Comparison of ENCODE assay signal across 14 cellular contexts in the genomic region with DNA sequence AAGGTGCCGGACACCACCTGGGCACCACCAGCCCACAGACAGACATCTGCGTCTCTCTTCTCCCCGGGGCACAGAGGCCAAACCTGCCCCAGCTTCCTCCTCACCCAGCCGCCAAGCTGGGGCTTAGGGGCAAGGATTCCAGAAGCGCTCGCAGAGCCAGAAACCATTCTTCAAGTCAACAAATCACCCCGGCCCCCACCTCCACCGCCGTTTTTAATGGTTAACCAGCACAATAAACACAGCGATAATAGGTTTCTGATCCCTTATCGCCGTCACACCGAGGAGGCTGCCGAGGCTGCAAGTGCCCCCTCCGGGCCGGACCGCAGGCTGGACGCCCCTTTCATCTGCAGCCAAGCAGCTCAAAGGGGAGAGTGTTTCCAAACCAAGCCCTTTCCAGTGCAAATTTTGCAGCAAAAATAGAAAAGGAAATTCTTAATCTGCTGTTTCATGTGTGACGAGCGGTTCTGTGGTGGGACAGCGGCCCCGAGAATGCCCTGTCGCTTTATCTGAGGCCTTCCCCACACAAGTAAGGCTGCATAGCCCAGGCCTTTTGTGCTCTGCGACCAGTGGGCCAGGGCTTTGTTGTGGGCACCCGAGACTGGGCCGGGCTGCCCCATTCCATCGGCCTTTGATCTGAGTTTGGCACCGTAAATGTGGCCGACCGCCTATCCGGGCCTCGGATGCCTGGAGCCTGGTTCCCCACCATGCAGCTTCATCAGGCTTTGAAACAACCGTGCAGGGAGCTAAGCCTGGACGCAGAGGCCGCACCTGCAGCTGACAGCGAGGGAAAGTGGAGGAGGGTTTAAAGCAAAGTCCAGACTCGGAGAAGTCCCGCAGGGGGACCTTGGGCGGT.
DNase-seq lines count a peak whose midpoint lies in the region; ATAC-seq and TF ChIP-seq lines count a peak whose summit lies in the region.
"Had no signal": no experiment of that assay in that cellular context is flagged by ENCODE, and none has a peak within 500 bp of the region (broad histone marks: within the 10 kb centered on the region; RNA-seq: fewer than 3 reads in every experiment).

No MANE protein-coding gene starts in this region.

- H3K27ac ChIP-seq in heart right ventricle (no peak overlapping the region), colonic mucosa (no peak overlapping the region), upper lobe of right lung (no peak overlapping the region)

- H3K36me3 ChIP-seq in heart right ventricle (no peaks in the 10 kb centered on the region), colonic mucosa (no peaks in the 10 kb centered on the region), mucosa of descending colon (ENCODE audit: low read depth) (no peaks in the 10 kb centered on the region), upper lobe of right lung (no peaks in the 10 kb centered on the region)

- H3K9me3 ChIP-seq in heart right ventricle (no peaks in the 10 kb centered on the region), colonic mucosa (no peaks in the 10 kb centered on the region), mucosa of descending colon (no peaks in the 10 kb centered on the region), upper lobe of right lung (no peaks in the 10 kb centered on the region)

- intact Hi-C loops in cardiac septum (cut with DNase I), result no loop called here
- intact Hi-C loops in heart right ventricle (cut with DNase I), result loop anchor here in 1 of 10 donors (1.0 to 10.0 kb wide), 2 partner anchors 48 to 122 kb away; no protein-coding TSS in a partner anchor
- intact Hi-C loops in colonic mucosa (cut with DNase I), result no loop called here
- intact Hi-C loops in mucosa of descending colon (cut with DNase I, micrococcal nuclease), result no loop called here
- intact Hi-C loops in upper lobe of right lung (cut with DNase I), result no loop called here

- ATAC-seq in heart right ventricle (no peak), mucosa of descending colon (peak; percentile 60), upper lobe of right lung (no peak), HG02610 (IDR thresholded peaks at IDR 0.05; ENCODE audit: unreplicated experiment) (no peak)
- ATAC-seq: activated CD4-positive, CD25-positive, alpha-beta regulatory T cell treated with anti-CD3 and anti-CD28 coated beads, Interleukin-2, amount 50 U/mL, for 24 hours; GM12878 had no signal

- peak overlapping the region in 1 of 2 donors; percentile 14 for H3K9ac ChIP-seq in colonic mucosa (ENCODE audit: low read depth in 2 of 2, low read length in 2 of 2)

- DNase-seq in cardiac septum (ENCODE audit: low spot score), result peak; percentile 47
- DNase-seq in heart right ventricle, result no peak
- peak; percentile 75 for DNase-seq in colonic mucosa
- peak; percentile 66 to 74 (median 73) for DNase-seq in mucosa of descending colon
- DNase-seq in upper lobe of right lung, result peak; percentile 63
- no peak for DNase-seq in NCI-H146 treated with DMSO at 0.1 percent for 48 hours (lab: John Stamatoyannopoulos, UW; ENCODE audit: unreplicated experiment)
- DNase-seq in NOMO-1 (lab: John Stamatoyannopoulos, UW; ENCODE audit: unreplicated experiment in 2 of 2), result no peak
- DNase-seq: DND-41, foreskin melanocyte, kidney glomerular epithelial cell, MM.1S had no signal

- H3K4me3 ChIP-seq in heart right ventricle (no peak overlapping the region), colonic mucosa (no peak overlapping the region), mucosa of descending colon (no peak overlapping the region), upper lobe of right lung (no peak overlapping the region)
- H3K4me3 ChIP-seq: GM12878 had no signal

- WGBS in heart right ventricle, 2 donors, result 74% methylated on average over 39 of the region's 39 CpGs

- H3K27me3 ChIP-seq in heart right ventricle (peaks cover 0 to 40% (median 28%) of the 10 kb centered on the region in 7 donors), colonic mucosa (no peaks in the 10 kb centered on the region), upper lobe of right lung (no peaks in the 10 kb centered on the region)

- H3K4me1 ChIP-seq in heart right ventricle, result no peaks in the 10 kb centered on the region
- H3K4me1 ChIP-seq in colonic mucosa, result peaks cover 10% of the 10 kb centered on the region
- H3K4me1 ChIP-seq in mucosa of descending colon (ENCODE audit: low read depth), result peaks cover 30% of the 10 kb centered on the region
- no peaks in the 10 kb centered on the region for H3K4me1 ChIP-seq in upper lobe of right lung

- no peak for TF ChIP-seq CTCF in heart right ventricle (IDR thresholded peaks at IDR 0.05)
- TF ChIP-seq CTCF in colonic mucosa (IDR thresholded peaks at IDR 0.05), result no peak
- TF ChIP-seq CTCF in mucosa of descending colon (IDR thresholded peaks at IDR 0.05), result no peak
- TF ChIP-seq CTCF in upper lobe of right lung (IDR thresholded peaks at IDR 0.05), result no peak

Comparison
In these comparisons a context has a peak if more than half of its experiments do, and no peak if none do; other contexts are left out.
1. DNase-seq: peak in cardiac septum (single experiment), colonic mucosa (single experiment), mucosa of descending colon (3 of 3) and upper lobe of right lung (single experiment); none in heart right ventricle (0 of 2), NCI-H146 treated with DMSO at 0.1 percent for 48 hours (single experiment) and NOMO-1 (0 of 2).